ENCODE assay signal across 1 cellular context in the genomic region with DNA sequence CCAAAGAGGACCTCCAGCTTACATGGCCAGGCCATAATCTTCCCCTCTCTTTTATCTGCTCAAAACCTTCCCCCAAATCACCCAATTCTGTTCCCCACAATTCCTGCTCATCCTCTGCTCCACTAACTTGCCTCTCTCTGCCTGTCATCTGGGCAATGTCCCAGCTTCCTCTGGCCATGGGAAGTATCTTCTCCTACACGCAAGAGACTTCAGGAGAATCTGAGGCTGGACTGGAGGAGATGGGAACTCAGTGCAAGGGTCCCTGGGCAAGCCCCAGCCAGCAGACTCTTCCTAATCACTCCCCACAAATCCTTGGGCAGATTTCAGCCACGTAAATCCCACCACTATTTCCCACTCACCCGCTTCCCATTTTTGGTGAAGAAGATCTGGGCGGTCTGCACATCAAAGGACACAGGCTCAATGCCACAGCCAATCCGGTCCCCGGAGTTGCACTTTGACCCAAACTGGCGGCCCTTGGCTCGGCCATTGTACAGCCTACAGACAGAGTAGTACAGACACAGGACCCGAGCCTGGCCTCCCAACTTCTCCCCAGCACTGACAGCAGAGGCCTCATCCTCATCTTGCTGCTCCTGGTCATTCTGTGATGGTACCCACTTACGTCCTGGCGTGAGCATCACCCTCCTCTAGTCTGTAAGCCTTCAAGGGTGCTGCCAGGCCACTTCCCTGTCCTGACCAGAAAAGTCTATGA.
TF ChIP-seq lines count a peak whose summit lies in the region.

No MANE protein-coding gene starts in this region.

TF ChIP-seq in K562, 482 proteins besides CTCF, POLR2A, EP300 and RAD21:
- no peak for TF ChIP-seq ZKSCAN1 (IDR thresholded peaks at IDR 0.05; ENCODE audit: low read depth, low read length)
- TF ChIP-seq, protein P1, sequence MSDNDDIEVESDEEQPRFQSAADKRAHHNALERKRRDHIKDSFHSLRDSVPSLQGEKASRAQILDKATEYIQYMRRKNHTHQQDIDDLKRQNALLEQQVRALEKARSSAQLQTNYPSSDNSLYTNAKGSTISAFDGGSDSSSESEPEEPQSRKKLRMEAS (CRISPR knock-in tag; IDR thresholded peaks at IDR 0.05): 0 out of 2 replicates have a peak, but pooled peaks have one; percentile 20
